ENCODE assay signal across 8 cellular contexts in the genomic region with DNA sequence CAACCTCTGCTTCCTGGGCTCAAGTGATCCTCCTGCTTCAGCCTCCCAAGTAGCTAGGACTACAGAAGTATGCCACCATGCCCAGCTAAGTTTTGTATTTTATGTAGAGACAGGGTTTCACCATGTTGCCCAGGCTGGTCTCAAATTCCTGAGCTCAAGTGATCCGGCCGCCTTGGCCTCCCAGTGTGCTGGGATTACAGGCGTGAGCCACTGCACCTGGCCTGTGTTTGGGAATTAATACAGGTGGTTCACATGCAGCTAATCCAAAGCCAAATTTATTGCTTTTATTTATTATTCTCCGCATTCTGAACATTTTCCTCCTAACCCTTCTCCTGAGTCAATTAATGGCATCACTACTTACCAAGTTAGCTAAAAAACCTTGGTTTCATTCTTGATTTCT. TPM values are rescaled to one million over a fixed set of nuclear protein-coding genes. Genes with fewer than 3 reads are reported as not detected.
DNase-seq lines count a peak whose midpoint lies in the region; ATAC-seq, FAIRE-seq and TF ChIP-seq lines count a peak whose summit lies in the region.
"Not testable (repeated sequence)": the region's sequence is repeated elsewhere in the genome, so short reads cannot be mapped to it uniquely, and the experiment has no call there.

No MANE protein-coding gene starts in this region.

- not testable (repeated sequence) for H3K9me3 Mint-ChIP-seq in endodermal cell; stimulated activated effector memory CD8-positive, alpha-beta T cell treated with anti-CD3 and anti-CD28 coated beads, Interleukin-12 subunit alpha, Interleukin-12 subunit beta, amount 100 ng/mL, for 72 hours; stimulated activated naive B cell treated with anti-CD40 and anti-IgM and Interleukin-4, amounts not matched to agents 10 μg/mL and 1 μg/mL and 100 μg/mL, for 72 hours

- DNase-seq in DMS53 (lab: John Stamatoyannopoulos, UW): peak; percentile 24
- peak; percentile 41 to 76 (median 66) for DNase-seq in body of pancreas
- not testable (repeated sequence) for DNase-seq in endodermal cell; HepG2 (ENCODE audit: low spot score); osteoblast (ENCODE audit: insufficient read length, low spot score, missing footprints); stimulated activated effector memory CD8-positive, alpha-beta T cell treated with anti-CD3 and anti-CD28 coated beads, Interleukin-12 subunit alpha, Interleukin-12 subunit beta, amount 100 ng/mL, for 72 hours (ENCODE audit: low spot score in 2 of 2); stimulated activated naive B cell treated with anti-CD40 and anti-IgM and Interleukin-4, amounts not matched to agents 10 μg/mL and 1 μg/mL and 100 μg/mL, for 72 hours
- peak in 5 of 6 donors; percentile 45 to 68 (median 59) for DNase-seq in pancreas

- TF ChIP-seq POLR2A in body of pancreas (IDR thresholded peaks at IDR 0.05); HepG2 (IDR thresholded peaks at IDR 0.05; ENCODE audit: insufficient read depth in 1 of 2, low read depth in 2 of 2, low read length in 2 of 2): not testable (repeated sequence)

- not testable (repeated sequence) for TF ChIP-seq CTCF in body of pancreas (IDR thresholded peaks at IDR 0.05); endodermal cell (conservative IDR thresholded peaks at IDR 0.05); HepG2 (CRISPR knock-in tag; IDR thresholded peaks at IDR 0.05); osteoblast (IDR thresholded peaks at IDR 0.05; ENCODE audit: extremely low read depth, low read depth, low read length); pancreas (IDR thresholded peaks at IDR 0.05)

- H2AFZ ChIP-seq in HepG2 (ENCODE audit: low read length); osteoblast (ENCODE audit: low read length): not testable (repeated sequence)

- CTCF ChIA-PET in HepG2 (lab: Yijun Ruan, JAX; ENCODE audit: low intra/inter-chr PET ratio, low total read pairs): not testable (repeated sequence)

- not testable (repeated sequence) for H3K27ac Mint-ChIP-seq in endodermal cell
- H3K27ac Mint-ChIP-seq in stimulated activated effector memory CD8-positive, alpha-beta T cell treated with anti-CD3 and anti-CD28 coated beads, Interleukin-12 subunit alpha, Interleukin-12 subunit beta, amount 100 ng/mL, for 72 hours: peak overlapping the region; percentile 50
- H3K27ac Mint-ChIP-seq in stimulated activated naive B cell treated with anti-CD40 and anti-IgM and Interleukin-4, amounts not matched to agents 10 μg/mL and 1 μg/mL and 100 μg/mL, for 72 hours: peak overlapping the region; percentile 9

- TF ChIP-seq EP300 in HepG2 (IDR thresholded peaks at IDR 0.05; ENCODE audit: low read depth in 2 of 2, low read length in 2 of 2); HepG2 (CRISPR knock-in tag; IDR thresholded peaks at IDR 0.05; ENCODE audit: borderline replicate concordance): not testable (repeated sequence)

- intact Hi-C loops in body of pancreas (cut with DNase I); pancreas (cut with DNase I): not testable (repeated sequence)
- intact Hi-C loops in HepG2 (cut with micrococcal nuclease; ENCODE audit: unreplicated experiment): loop anchor here (2.0 kb wide), 1 partner anchor 33 kb away; a partner anchor contains a TSS

- peaks cover 67% of the 10 kb centered on the region for H3K36me3 Mint-ChIP-seq in endodermal cell (ENCODE audit: low read depth)
- peaks cover 74% of the 10 kb centered on the region for H3K36me3 Mint-ChIP-seq in stimulated activated effector memory CD8-positive, alpha-beta T cell treated with anti-CD3 and anti-CD28 coated beads, Interleukin-12 subunit alpha, Interleukin-12 subunit beta, amount 100 ng/mL, for 72 hours
- H3K36me3 Mint-ChIP-seq in stimulated activated naive B cell treated with anti-CD40 and anti-IgM and Interleukin-4, amounts not matched to agents 10 μg/mL and 1 μg/mL and 100 μg/mL, for 72 hours: peaks cover 41 to 62% of the 10 kb centered on the region in 2 donors

- peak; percentile 64 for ATAC-seq in body of pancreas
- ATAC-seq in HepG2; stimulated activated effector memory CD8-positive, alpha-beta T cell treated with anti-CD3 and anti-CD28 coated beads, Interleukin-12 subunit alpha, Interleukin-12 subunit beta, amount 100 ng/mL, for 72 hours; stimulated activated naive B cell treated with anti-CD40 and anti-IgM and Interleukin-4, amounts not matched to agents 10 μg/mL and 1 μg/mL and 100 μg/mL, for 72 hours (replicated peaks): not testable (repeated sequence)
- peak; percentile 75 to 78 (median 76) for ATAC-seq in pancreas

- BruUV-seq in HepG2 (replicated peaks; lab: Mats Ljungman, UMichigan): not testable (repeated sequence)

- not testable (repeated sequence) for H3K9me3 ChIP-seq in body of pancreas; endodermal cell (ENCODE audit: control insufficient read depth, low read length); HepG2 (ENCODE audit: low read length); osteoblast (ENCODE audit: low read depth, low read length); pancreas

- WGBS in body of pancreas, 2 donors: 39 to 44% methylated on average over 4 of the region's 4 CpGs
- WGBS in endodermal cell (ENCODE audit: insufficient coverage in 1 of 2, insufficient read length in 1 of 2), 2 experiments: 83 to 89% methylated on average over 2 to 4 of the region's 4 CpGs
- WGBS in HepG2 (ENCODE audit: low lambda C conversion rate): 97% methylated on average over 4 of the region's 4 CpGs
- 48 to 55% methylated on average over 4 of the region's 4 CpGs for WGBS in pancreas, 2 donors

- H3K27me3 Mint-ChIP-seq in endodermal cell (ENCODE audit: insufficient read depth); stimulated activated naive B cell treated with anti-CD40 and anti-IgM and Interleukin-4, amounts not matched to agents 10 μg/mL and 1 μg/mL and 100 μg/mL, for 72 hours: not testable (repeated sequence)

- H3K4me3 Mint-ChIP-seq in endodermal cell; stimulated activated effector memory CD8-positive, alpha-beta T cell treated with anti-CD3 and anti-CD28 coated beads, Interleukin-12 subunit alpha, Interleukin-12 subunit beta, amount 100 ng/mL, for 72 hours; stimulated activated naive B cell treated with anti-CD40 and anti-IgM and Interleukin-4, amounts not matched to agents 10 μg/mL and 1 μg/mL and 100 μg/mL, for 72 hours: not testable (repeated sequence)

- not testable (repeated sequence) for TF ChIP-seq RAD21 in HepG2 (CRISPR knock-in tag; IDR thresholded peaks at IDR 0.05)

- H3K4me1 Mint-ChIP-seq in endodermal cell: peaks cover 55% of the 10 kb centered on the region
- H3K4me1 Mint-ChIP-seq in stimulated activated effector memory CD8-positive, alpha-beta T cell treated with anti-CD3 and anti-CD28 coated beads, Interleukin-12 subunit alpha, Interleukin-12 subunit beta, amount 100 ng/mL, for 72 hours: peaks cover 21% of the 10 kb centered on the region
- peaks cover 20 to 42% of the 10 kb centered on the region in 2 donors for H3K4me1 Mint-ChIP-seq in stimulated activated naive B cell treated with anti-CD40 and anti-IgM and Interleukin-4, amounts not matched to agents 10 μg/mL and 1 μg/mL and 100 μg/mL, for 72 hours

- H3K27ac ChIP-seq in body of pancreas: peak overlapping the region; percentile 34 to 70 (median 59)
- not testable (repeated sequence) for H3K27ac ChIP-seq in endodermal cell (ENCODE audit: low read depth, low read length); HepG2 (ENCODE audit: extremely low read length, insufficient read depth, low read length)
- peak overlapping the region; percentile 15 for H3K27ac ChIP-seq in osteoblast (ENCODE audit: low read depth, low read length)
- H3K27ac ChIP-seq in pancreas: peak overlapping the region in 2 of 4 donors; percentile 73 to 75

- H3K4me1 ChIP-seq in body of pancreas (peaks cover 62% of the 10 kb centered on the region), endodermal cell (ENCODE audit: control insufficient read depth, insufficient read depth, low read length) (peaks cover 28% of the 10 kb centered on the region), HepG2 (ENCODE audit: insufficient read depth, low read length) (peaks cover 65% of the 10 kb centered on the region), osteoblast (ENCODE audit: insufficient read depth, low read length) (peaks cover 24% of the 10 kb centered on the region), pancreas (peaks cover 16 to 44% (median 22%) of the 10 kb centered on the region in 3 donors)

- POLR2A ChIA-PET in HepG2 (lab: Yijun Ruan, JAX): not testable (repeated sequence)

- FAIRE-seq in HepG2 (lab: Jason Lieb, UNC); pancreas (lab: Jason Lieb, UNC): not testable (repeated sequence)

- peak overlapping the region; percentile 13 for H3K9ac ChIP-seq in endodermal cell (ENCODE audit: extremely low read depth, low read length, poor library complexity, severe bottlenecking)
- not testable (repeated sequence) for H3K9ac ChIP-seq in HepG2 (ENCODE audit: insufficient read depth, low read depth, low read length)

- H3K27me3 ChIP-seq in body of pancreas; endodermal cell (ENCODE audit: control insufficient read depth, insufficient read depth, low read length, poor library complexity, severe bottlenecking); HepG2 (ENCODE audit: control insufficient read depth in 1 of 2, insufficient read depth in 2 of 2, low read length in 2 of 2); osteoblast (ENCODE audit: insufficient read depth, low read length); pancreas: not testable (repeated sequence)

- not testable (repeated sequence) for H3K4me2 ChIP-seq in HepG2 (ENCODE audit: low read depth, low read length); osteoblast (ENCODE audit: insufficient read depth, low read length)

- in situ Hi-C loops in HepG2 (cut with HindIII; ENCODE audit: extremely low pct_ligation_motif_present, low pct_unique_long_range_greater_than_20kb): not testable (repeated sequence)

- H3K36me3 ChIP-seq in body of pancreas (replicated peaks in 1 of 2; ENCODE audit: insufficient read depth in 1 of 2, low read depth in 2 of 2); pancreas: not testable (repeated sequence)
- H3K36me3 ChIP-seq in endodermal cell (ENCODE audit: control insufficient read depth, insufficient read depth, low read length) (peaks cover 59% of the 10 kb centered on the region), HepG2 (replicated peaks in 1 of 2; ENCODE audit: control insufficient read depth in 1 of 2, insufficient read depth in 2 of 2, low read length in 2 of 2) (peaks cover 7 to 50% of the 10 kb centered on the region in 2 experiments; a peak in 4 of 5 replicates), osteoblast (ENCODE audit: insufficient read depth, low read length) (peaks cover 64% of the 10 kb centered on the region)

- H3K79me2 ChIP-seq in HepG2 (ENCODE audit: insufficient read depth, low read length): peaks cover 54% of the 10 kb centered on the region
- H3K79me2 ChIP-seq in osteoblast (ENCODE audit: insufficient read depth, low read length): peaks cover 84% of the 10 kb centered on the region

- H4K20me1 ChIP-seq in HepG2 (ENCODE audit: insufficient read depth, low read length): not testable (repeated sequence)
- peaks cover 27% of the 10 kb centered on the region for H4K20me1 ChIP-seq in osteoblast (ENCODE audit: insufficient read depth, low read length)

- H3K4me3 ChIP-seq in body of pancreas; endodermal cell (ENCODE audit: low read length); HepG2 (replicated peaks in 1 of 3; ENCODE audit: insufficient read depth in 1 of 3, low read depth in 2 of 3, low read length in 3 of 3); osteoblast (ENCODE audit: insufficient read depth, low read length); pancreas: not testable (repeated sequence)

RNA-seq across cellular contexts. Expression of a gene that starts 33.2 kb away (rescaled TPM):
- total RNA-seq in body of pancreas: 10 to 100 TPM; 21.8 to 28.3 TPM
- 10 to 100 TPM; 22.7 to 26.7 TPM for total RNA-seq in endodermal cell
- polyA plus RNA-seq in endodermal cell (2013, experiment 1 of 2): 18.2 TPM
- 18.5 TPM for polyA plus RNA-seq in endodermal cell (2013, experiment 2 of 2)
- total RNA-seq in HepG2 (2016; rRNA removed; fragmentation: Illumina TruSeq; extraction: Trizol): 22.7 and 27.5 TPM in 2 replicates
- total RNA-seq in HepG2 (2016; cell fraction: cytosol; rRNA removed; fragmentation: Illumina TruSeq; extraction: Trizol; ENCODE audit: low read depth): 19.8 and 21.2 TPM in 2 replicates
- total RNA-seq in HepG2 (2016; cell fraction: insoluble cytoplasmic fraction; rRNA removed; fragmentation: Illumina TruSeq; extraction: Trizol): 21.5 and 25.3 TPM in 2 replicates
- total RNA-seq in HepG2 (2016; cell fraction: membrane; rRNA removed; fragmentation: Illumina TruSeq; extraction: Trizol): 14.1 and 14.9 TPM in 2 replicates
- total RNA-seq in HepG2 (2016; cell fraction: nucleus; rRNA removed; fragmentation: Illumina TruSeq; extraction: Trizol): 16.2 and 18.3 TPM in 2 replicates
- 30.3 and 35.3 TPM in 2 replicates for polyA plus RNA-seq in HepG2 (2011; rRNA removed)
- 18.9 and 20.5 TPM in 2 replicates for polyA plus RNA-seq in HepG2 (2011; cell fraction: cytosol; rRNA removed)
- polyA plus RNA-seq in HepG2 (2011; cell fraction: nucleus; rRNA removed): 24.9 and 25.4 TPM in 2 replicates
- polyA plus RNA-seq in HepG2 (2012): 19.6 and 25.6 TPM in 2 replicates
- polyA plus RNA-seq in HepG2 (2016; cell fraction: cytosol; fragmentation: Illumina TruSeq; extraction: Trizol; ENCODE audit: low read depth): 1.3 and 2.0 TPM in 2 replicates
- polyA plus RNA-seq in HepG2 (2016; cell fraction: insoluble cytoplasmic fraction; fragmentation: Illumina TruSeq; extraction: Trizol; ENCODE audit: low read depth): 22.9 and 25.3 TPM in 2 replicates
- 3.9 and 4.5 TPM in 2 replicates for polyA plus RNA-seq in HepG2 (2016; cell fraction: membrane; fragmentation: Illumina TruSeq; extraction: Trizol; ENCODE audit: low read depth)
- 26.8 and 27.2 TPM in 2 replicates for polyA plus RNA-seq in HepG2 (2016; cell fraction: nucleus; fragmentation: Illumina TruSeq; extraction: Trizol; ENCODE audit: insufficient read depth, low read depth)
- 43.3 and 66.9 TPM in 2 replicates for polyA minus RNA-seq in HepG2 (2011; rRNA and poly(A)+ RNA removed; ENCODE audit: low replicate concordance)
- 15.5 and 21.7 TPM in 2 replicates for polyA minus RNA-seq in HepG2 (2011; cell fraction: cytosol; rRNA and poly(A)+ RNA removed)
- polyA minus RNA-seq in HepG2 (2011; cell fraction: nucleus; rRNA and poly(A)+ RNA removed): 19.7 and 26.4 TPM in 2 replicates
- total RNA-seq in osteoblast: 71.9 and 81.8 TPM in 2 replicates
- 10 to 100 TPM; 12.8 to 17.6 (median 14.8) TPM for total RNA-seq in pancreas
- polyA plus RNA-seq in pancreas: 10 to 100 TPM in 1 of 2 donors, 1 to 10 TPM in 1; 7.9 to 11.1 TPM
